ENCODE assay signal across 8 cellular contexts in genomic region chr7:1169409-1170368, GRCh38. TPM values are rescaled to one million over a fixed set of nuclear protein-coding genes. Genes with fewer than 3 reads are reported as not detected.
DNase-seq lines count a peak whose midpoint lies in the region; ATAC-seq, FAIRE-seq and TF ChIP-seq lines count a peak whose summit lies in the region.

No MANE protein-coding gene starts in this region.

- intact Hi-C loops in Panc1 (cut with micrococcal nuclease; ENCODE audit: unreplicated experiment): no loop called here
- intact Hi-C loops in activated T-helper 1 cell treated with anti-CD3 and anti-CD28 coated beads, Interleukin-12 subunit alpha, Interleukin-12 subunit beta, Interleukin-2, Interleukin-4 antibody, amounts not matched to agents 30 ng/mL and 10 ng/mL and 1 ng/mL, durations not matched to agents 14 hours and 24 hours and 36 hours (cut with micrococcal nuclease): loop anchor here (1.0 to 10.0 kb wide), 4 partner anchors 9 to 1022 kb away; partner anchors contain the start of genes COX19 and ZFAND2A

- no TSS peak for BruUV-seq in Panc1 (replicated peaks; lab: Mats Ljungman, UMichigan)

- FAIRE-seq in GM12892 (lab: Jason Lieb, UNC): peak; percentile 93

- H3K9me3 Mint-ChIP-seq in activated T-helper 1 cell treated with anti-CD3 and anti-CD28 coated beads, Interleukin-12 subunit alpha, Interleukin-12 subunit beta, Interleukin-2, Interleukin-4 antibody, amounts not matched to agents 30 ng/mL and 10 ng/mL and 1 ng/mL, durations not matched to agents 14 hours and 24 hours and 36 hours: no peaks in the 10 kb centered on the region

- H3K36me3 ChIP-seq in Panc1 (ENCODE audit: control insufficient read depth, insufficient read depth, low read length): no peaks in the 10 kb centered on the region

- no peaks in the 10 kb centered on the region for H3K9me3 ChIP-seq in Panc1 (ENCODE audit: control insufficient read depth, insufficient read depth, low read depth, low read length)

- in situ Hi-C loops in Panc1 (cut with HindIII; ENCODE audit: low pct_unique_long_range_greater_than_20kb, low sequenced_read_pairs): no loop called here

- DNase-seq in GM12892 (ENCODE audit: insufficient read length) (peak; percentile 95), Panc1 (ENCODE audit: low read depth, low spot score) (no peak), fibroblast of the conjunctiva (ENCODE audit: low read depth) (peak; percentile 47), omental fat pad (ENCODE audit: low spot score) (peak; percentile 90), superior temporal gyrus (ENCODE audit: extremely low spot score) (peak; percentile 57), NAMALWA (ENCODE audit: low spot score) (no peak)
- peak; percentile 85 for DNase-seq in activated T-helper 1 cell treated with anti-CD3 and anti-CD28 coated beads, Interleukin-12 subunit alpha, Interleukin-12 subunit beta, Interleukin-2, Interleukin-4 antibody, amounts not matched to agents 30 ng/mL and 10 ng/mL and 1 ng/mL, durations not matched to agents 14 hours and 24 hours and 36 hours (ENCODE audit: low spot score)

- H3K36me3 Mint-ChIP-seq in activated T-helper 1 cell treated with anti-CD3 and anti-CD28 coated beads, Interleukin-12 subunit alpha, Interleukin-12 subunit beta, Interleukin-2, Interleukin-4 antibody, amounts not matched to agents 30 ng/mL and 10 ng/mL and 1 ng/mL, durations not matched to agents 14 hours and 24 hours and 36 hours (ENCODE audit: low read depth): no peaks in the 10 kb centered on the region

- peak overlapping the region; percentile 79 for H3K27ac Mint-ChIP-seq in activated T-helper 1 cell treated with anti-CD3 and anti-CD28 coated beads, Interleukin-12 subunit alpha, Interleukin-12 subunit beta, Interleukin-2, Interleukin-4 antibody, amounts not matched to agents 30 ng/mL and 10 ng/mL and 1 ng/mL, durations not matched to agents 14 hours and 24 hours and 36 hours

- H3K27ac ChIP-seq in Panc1 (ENCODE audit: low read length): no peak overlapping the region

- peak overlapping the region; percentile 82 for H3K4me3 Mint-ChIP-seq in activated T-helper 1 cell treated with anti-CD3 and anti-CD28 coated beads, Interleukin-12 subunit alpha, Interleukin-12 subunit beta, Interleukin-2, Interleukin-4 antibody, amounts not matched to agents 30 ng/mL and 10 ng/mL and 1 ng/mL, durations not matched to agents 14 hours and 24 hours and 36 hours

- H3K27me3 ChIP-seq in Panc1 (ENCODE audit: control insufficient read depth, insufficient read depth, low read length): no peaks in the 10 kb centered on the region

- TF ChIP-seq CTCF in Panc1 (IDR thresholded peaks at IDR 0.05) (peak; percentile 7; the same call in 1 of the 2 replicates), omental fat pad (IDR thresholded peaks at IDR 0.05) (peak in 2 of 3 donors; percentile 43 to 46)

- POLR2A ChIA-PET in Panc1 (lab: Charles Lee): no interaction called here

- CTCF ChIA-PET in Panc1 (lab: Charles Lee): interaction anchor here (1.2 kb wide), 1 partner anchor 177 kb away, joined by 3 read pairs; no protein-coding TSS in a partner anchor

- H3K4me1 ChIP-seq in Panc1 (ENCODE audit: control insufficient read depth, insufficient read depth, low read length): no peaks in the 10 kb centered on the region

- no peak overlapping the region for H3K4me3 ChIP-seq in Panc1 (ENCODE audit: low read depth in 2 of 2, low read length in 2 of 2)

- ATAC-seq in HG02981 (IDR thresholded peaks at IDR 0.05; ENCODE audit: unreplicated experiment) (peak; percentile 94), Panc1 (no peak), omental fat pad (ENCODE audit: low FRiP score) (peak; percentile 90)

- peak; percentile 70 for TF ChIP-seq POLR2A in GM12892 (IDR thresholded peaks at IDR 0.05; ENCODE audit: low read depth, low read length)

- H3K4me1 Mint-ChIP-seq in activated T-helper 1 cell treated with anti-CD3 and anti-CD28 coated beads, Interleukin-12 subunit alpha, Interleukin-12 subunit beta, Interleukin-2, Interleukin-4 antibody, amounts not matched to agents 30 ng/mL and 10 ng/mL and 1 ng/mL, durations not matched to agents 14 hours and 24 hours and 36 hours (ENCODE audit: low read depth): peaks cover 16% of the 10 kb centered on the region

- no peaks in the 10 kb centered on the region for H3K27me3 Mint-ChIP-seq in activated T-helper 1 cell treated with anti-CD3 and anti-CD28 coated beads, Interleukin-12 subunit alpha, Interleukin-12 subunit beta, Interleukin-2, Interleukin-4 antibody, amounts not matched to agents 30 ng/mL and 10 ng/mL and 1 ng/mL, durations not matched to agents 14 hours and 24 hours and 36 hours (ENCODE audit: insufficient read depth)

RNA-seq across cellular contexts. Expression of gene ZFAND2A, which starts 9.7 kb away (rescaled TPM):
- 21.5 TPM for polyA plus RNA-seq in GM12892 (2012; ENCODE audit: missing spikeins)
- total RNA-seq in Panc1 (2021; ENCODE audit: unreplicated experiment) (24.1 TPM), omental fat pad (10 to 100 TPM; 17.3 to 77.5 (median 28.4) TPM)
- 23.0 TPM for polyA plus RNA-seq in Panc1 (2012; ENCODE audit: insufficient read length)
- 21.2 and 21.9 TPM in 2 replicates for total RNA-seq in activated T-helper 1 cell treated with anti-CD3 and anti-CD28 coated beads, Interleukin-12 subunit alpha, Interleukin-12 subunit beta, Interleukin-2, Interleukin-4 antibody, amounts not matched to agents 30 ng/mL and 10 ng/mL and 1 ng/mL, durations not matched to agents 14 hours and 24 hours and 36 hours

Comparison
In these comparisons a context has a peak if more than half of its experiments do, and no peak if none do; other contexts are left out.
1. DNase-seq: peak in GM12892 (single experiment), activated T-helper 1 cell treated with anti-CD3 and anti-CD28 coated beads, Interleukin-12 subunit alpha, Interleukin-12 subunit beta, Interleukin-2, Interleukin-4 antibody, amounts not matched to agents 30 ng/mL and 10 ng/mL and 1 ng/mL, durations not matched to agents 14 hours and 24 hours and 36 hours (single experiment), fibroblast of the conjunctiva (single experiment), omental fat pad (single experiment) and superior temporal gyrus (single experiment); none in Panc1 (single experiment) and NAMALWA (single experiment).